Comparison of ENCODE assay signal across 15 cellular contexts in the genomic region with DNA sequence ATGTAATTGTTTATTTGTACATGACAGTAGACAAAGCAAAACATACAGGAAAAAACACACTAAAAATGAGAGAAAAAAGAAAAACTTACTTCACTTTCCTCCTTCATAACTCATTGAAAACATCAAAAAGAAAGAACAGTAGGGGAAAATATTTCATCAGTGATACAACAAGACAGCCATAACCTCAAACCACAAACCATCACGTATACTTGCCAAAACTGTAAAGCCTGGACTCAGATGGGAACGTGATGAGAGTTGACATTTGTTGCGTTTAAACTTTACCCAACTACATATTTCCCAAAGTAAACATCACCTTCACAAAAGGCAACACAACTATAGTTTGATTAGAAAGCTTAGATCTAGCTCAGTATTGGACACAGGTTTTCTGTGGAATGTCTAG.
DNase-seq lines count a peak whose midpoint lies in the region; ATAC-seq, FAIRE-seq and TF ChIP-seq lines count a peak whose summit lies in the region.
"Had no signal": no experiment of that assay in that cellular context is flagged by ENCODE, and none has a peak within 500 bp of the region (broad histone marks: within the 10 kb centered on the region; RNA-seq: fewer than 3 reads in every experiment).

No MANE protein-coding gene starts in this region.

- no peak for TF ChIP-seq RAD21 in HCT116 (IDR thresholded peaks at IDR 0.05; ENCODE audit: low read depth)

- H3K9ac ChIP-seq in HCT116 (ENCODE audit: low read length) (no peak overlapping the region), astrocyte (ENCODE audit: low read length) (peak overlapping the region; percentile 18)

- peak overlapping the region; percentile 73 for H2AFZ ChIP-seq in HCT116 (ENCODE audit: low read depth, low read length, poor library complexity, severe bottlenecking)
- no peak overlapping the region for H2AFZ ChIP-seq in astrocyte (ENCODE audit: low read depth, low read length)

- ATAC-seq in HCT116 (no peak), GM19328 (IDR thresholded peaks at IDR 0.05; ENCODE audit: unreplicated experiment) (no peak)
- ATAC-seq: activated T-cell treated with anti-CD3 and anti-CD28 coated beads, Interleukin-2, amount 50 U/mL, for 72 hours; left ventricle myocardium superior had no signal

- no peaks in the 10 kb centered on the region for H3K79me2 ChIP-seq in HCT116 (ENCODE audit: insufficient read depth, low read length)
- no peaks in the 10 kb centered on the region for H3K79me2 ChIP-seq in astrocyte (ENCODE audit: insufficient read depth, low read length)

- intact Hi-C loops in HCT116 (cut with micrococcal nuclease), result no loop called here

- peak overlapping the region; percentile 93 for H3K27ac Mint-ChIP-seq in astrocyte (ENCODE audit: unreplicated experiment)
- H3K27ac Mint-ChIP-seq: activated T-cell treated with anti-CD3 and anti-CD28 coated beads, Interleukin-2, amount 50 U/mL, for 72 hours; CD4-positive, CD25-positive, alpha-beta regulatory T cell had no signal

- H3K36me3 ChIP-seq in HCT116 (ENCODE audit: control insufficient read depth in 1 of 2, insufficient read depth in 2 of 2, low read length in 2 of 2) (no peaks in the 10 kb centered on the region), astrocyte (ENCODE audit: insufficient read depth, low read length) (no peaks in the 10 kb centered on the region)
- H3K36me3 ChIP-seq: vagina had no signal

- peak overlapping the region; percentile 31 for H3K4me3 Mint-ChIP-seq in astrocyte (ENCODE audit: unreplicated experiment)
- H3K4me3 Mint-ChIP-seq: activated T-cell treated with anti-CD3 and anti-CD28 coated beads, Interleukin-2, amount 50 U/mL, for 72 hours; CD4-positive, CD25-positive, alpha-beta regulatory T cell; central memory CD8-positive, alpha-beta T cell had no signal

- peak; percentile 97 for FAIRE-seq in astrocyte (lab: Jason Lieb, UNC)

- H3K4me1 ChIP-seq in HCT116 (ENCODE audit: control insufficient read depth in 1 of 2, insufficient read depth in 2 of 2, low read length in 2 of 2), result peaks cover 14 to 23% of the 10 kb centered on the region in 2 experiments
- H3K4me1 ChIP-seq in astrocyte (ENCODE audit: insufficient read depth, low read length), result peaks cover 7% of the 10 kb centered on the region
- H3K4me1 ChIP-seq: vagina had no signal

- H3K4me1 Mint-ChIP-seq in astrocyte (ENCODE audit: low read depth, unreplicated experiment), result peaks cover 35% of the 10 kb centered on the region
- H3K4me1 Mint-ChIP-seq: CD4-positive, CD25-positive, alpha-beta regulatory T cell; central memory CD8-positive, alpha-beta T cell had no signal

- H3K27me3 Mint-ChIP-seq in astrocyte (ENCODE audit: low read depth, unreplicated experiment), result no peaks in the 10 kb centered on the region
- H3K27me3 Mint-ChIP-seq: CD4-positive, CD25-positive, alpha-beta regulatory T cell; central memory CD8-positive, alpha-beta T cell had no signal

- H3K36me3 Mint-ChIP-seq in astrocyte (ENCODE audit: low read depth, unreplicated experiment), result no peaks in the 10 kb centered on the region
- H3K36me3 Mint-ChIP-seq: CD4-positive, CD25-positive, alpha-beta regulatory T cell had no signal

- H4K20me1 ChIP-seq in HCT116 (ENCODE audit: insufficient read depth), result no peaks in the 10 kb centered on the region
- H4K20me1 ChIP-seq in astrocyte (ENCODE audit: insufficient read depth, low read length), result no peaks in the 10 kb centered on the region

- H3K27ac ChIP-seq in HCT116 (ENCODE audit: low read depth, low read length) (no peak overlapping the region), astrocyte (ENCODE audit: low read depth, low read length) (peak overlapping the region; percentile 24)
- H3K27ac ChIP-seq: vagina had no signal

- RAD21 ChIA-PET in HCT116 (lab: Charles Lee; ENCODE audit: low non-redundant PET in 1 of 2, low total read pairs in 2 of 2, uncharacterized antibody in 2 of 2, unreplicated experiment in 2 of 2), result no interaction called here

- no TSS peak for BruUV-seq in HCT116 (replicated peaks; lab: Mats Ljungman, UMichigan)

- TF ChIP-seq CTCF in HCT116 (IDR thresholded peaks at IDR 0.05 in 2 of 3, conservative IDR thresholded peaks at IDR 0.05 in 1 of 3; ENCODE audit: borderline replicate concordance in 1 of 3, insufficient read depth in 1 of 3, low read depth in 2 of 3, low read length in 2 of 3), result no peak
- no peak for TF ChIP-seq CTCF in astrocyte (IDR thresholded peaks at IDR 0.05; ENCODE audit: insufficient read depth, low read depth, low read length)

- H3K27me3 ChIP-seq in HCT116 (ENCODE audit: insufficient read depth, low read length), result no peaks in the 10 kb centered on the region
- H3K27me3 ChIP-seq in astrocyte (ENCODE audit: insufficient read depth, low read length), result no peaks in the 10 kb centered on the region
- H3K27me3 ChIP-seq: vagina had no signal

- no peaks in the 10 kb centered on the region for H3K9me2 ChIP-seq in HCT116 (ENCODE audit: insufficient read depth)

- peak overlapping the region; percentile 46 for H3K4me2 ChIP-seq in HCT116 (ENCODE audit: low read length)
- peak overlapping the region; percentile 54 for H3K4me2 ChIP-seq in astrocyte (ENCODE audit: low read length)

- peak; percentile 42 for DNase-seq in ACHN
- no peak for DNase-seq in HCT116 (ENCODE audit: low read depth, low spot score)
- peak; percentile 96 for DNase-seq in astrocyte (ENCODE audit: low read depth)
- peak; percentile 8 for DNase-seq in hepatic stellate cell (ENCODE audit: low spot score)
- no peak for DNase-seq in 8988T
- no peak for DNase-seq in NCI-H1048 (lab: John Stamatoyannopoulos, UW)
- DNase-seq in CD1c-positive myeloid dendritic cell (ENCODE audit: extremely low spot score), result no peak
- DNase-seq: activated T-cell treated with anti-CD3 and anti-CD28 coated beads, Interleukin-2, amount 50 U/mL, for 72 hours; CD4-positive, CD25-positive, alpha-beta regulatory T cell; left ventricle myocardium superior; NCI-H187; nucleus accumbens had no signal

- no peaks in the 10 kb centered on the region for H3K9me3 ChIP-seq in HCT116 (ENCODE audit: control insufficient read depth in 1 of 2, insufficient read depth in 1 of 2, low read depth in 1 of 2, low read length in 2 of 2)
- H3K9me3 ChIP-seq in astrocyte (ENCODE audit: insufficient read depth, low read depth, low read length), result no peaks in the 10 kb centered on the region
- H3K9me3 ChIP-seq: vagina had no signal

- in situ Hi-C loops in ACHN (cut with HindIII; ENCODE audit: low pct_ligation_motif_present, low pct_unique_long_range_greater_than_20kb, low sequenced_read_pairs), result no loop called here

- CTCF ChIA-PET in HCT116 (lab: Charles Lee), result no interaction called here

- POLR2A ChIA-PET in HCT116 (lab: Charles Lee), result no interaction called here

- no peak for TF ChIP-seq POLR2A in HCT116 (IDR thresholded peaks at IDR 0.05; ENCODE audit: borderline replicate concordance, extremely low read depth, insufficient read depth, insufficient read length)

- no peak overlapping the region; a peak in 1 of 4 replicates for H3K4me3 ChIP-seq in HCT116 (replicated peaks in 1 of 2; ENCODE audit: low read depth in 1 of 2, low read length in 2 of 2)
- H3K4me3 ChIP-seq in astrocyte (ENCODE audit: insufficient read depth, low read depth, low read length), result no peak overlapping the region
- H3K4me3 ChIP-seq: vagina had no signal

- H3K9me3 Mint-ChIP-seq in astrocyte (ENCODE audit: unreplicated experiment), result peaks cover 5% of the 10 kb centered on the region

TF ChIP-seq in HCT116, 20 proteins besides CTCF, POLR2A, EP300 and RAD21:
- TF ChIP-seq CEBPB (IDR thresholded peaks at IDR 0.05; ENCODE audit: low read depth) (no peak), ZNF274 (IDR thresholded peaks at IDR 0.05; ENCODE audit: low read depth, low read length) (no peak), POLR2AphosphoS5 (IDR thresholded peaks at IDR 0.05; ENCODE audit: low read depth, low read length) (no peak), SIN3A (IDR thresholded peaks at IDR 0.05; ENCODE audit: low read depth) (no peak)

Comparison
In these comparisons a context has a peak if more than half of its experiments do, and no peak if none do; other contexts are left out.
1. DNase-seq: peak in ACHN (single experiment), astrocyte (single experiment) and hepatic stellate cell (single experiment); none in HCT116 (single experiment), 8988T (single experiment), NCI-H1048 (single experiment) and CD1c-positive myeloid dendritic cell (single experiment).